ENCODE assay signal across 11 cellular contexts in the genomic region with DNA sequence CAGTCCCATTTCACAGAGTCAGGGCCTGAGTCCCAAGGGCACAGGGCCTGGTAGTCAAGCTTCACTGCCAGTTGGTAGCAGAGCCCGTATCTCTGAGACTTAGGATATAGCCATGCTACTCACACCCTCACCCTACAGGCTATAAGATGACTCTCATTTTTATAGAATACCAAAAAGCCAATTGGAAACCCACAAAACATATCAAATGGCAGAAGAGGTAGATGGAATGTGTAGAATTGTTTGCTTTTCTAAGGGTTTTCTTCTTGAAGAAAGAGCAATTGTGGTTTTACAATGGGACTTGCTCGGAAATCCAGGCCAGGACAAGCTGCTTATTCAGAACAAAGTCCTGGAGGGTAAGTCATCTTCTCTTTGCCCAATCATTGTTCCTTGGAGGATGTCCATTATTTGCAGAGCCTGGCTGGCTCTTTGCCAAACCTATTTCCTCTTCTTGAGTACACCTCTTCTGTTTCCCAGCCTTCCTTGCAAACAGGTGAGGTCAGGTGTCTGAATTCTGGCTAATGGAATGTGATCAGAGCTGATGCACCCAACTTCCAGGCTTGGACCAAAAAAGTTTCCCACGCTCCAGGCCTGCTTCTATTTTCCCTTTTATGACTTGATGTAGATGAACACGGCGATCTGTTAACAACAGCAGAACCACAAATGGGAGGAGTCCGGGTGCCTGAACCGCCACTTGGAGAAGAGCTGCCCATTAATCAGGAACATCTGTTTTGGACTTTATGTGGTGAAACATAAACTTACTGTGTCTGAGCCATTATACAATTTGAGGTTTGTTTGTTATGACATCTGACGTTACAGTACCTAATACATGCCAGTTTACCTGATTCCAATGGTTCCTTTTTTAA. TPM values are rescaled to one million over a fixed set of nuclear protein-coding genes. Genes with fewer than 3 reads are reported as not detected.
DNase-seq lines count a peak whose midpoint lies in the region; ATAC-seq, FAIRE-seq and TF ChIP-seq lines count a peak whose summit lies in the region.
"Had no signal": no experiment of that assay in that cellular context is flagged by ENCODE, and none has a peak within 500 bp of the region (broad histone marks: within the 10 kb centered on the region; RNA-seq: fewer than 3 reads in every experiment).

No MANE protein-coding gene starts in this region.

- H3K79me1 ChIP-seq in mesendoderm (ENCODE audit: low read length) = no peaks in the 10 kb centered on the region

- no peak for TF ChIP-seq CTCF in GM12878 (IDR thresholded peaks at IDR 0.05 in 2 of 3, conservative IDR thresholded peaks at IDR 0.05 in 1 of 3; ENCODE audit: control insufficient read depth in 2 of 3, extremely low read depth in 1 of 3, insufficient read depth in 1 of 3, low read depth in 3 of 3, low read length in 3 of 3)
- TF ChIP-seq CTCF in lung (IDR thresholded peaks at IDR 0.05; ENCODE audit: control extremely low read depth, extremely low read depth) = no peak

- no peak overlapping the region for H3K9ac ChIP-seq in BLaER1
- H3K9ac ChIP-seq in GM12878 (ENCODE audit: control insufficient read depth, insufficient read depth, low read length) = no peak overlapping the region; the same call in 1 of the 2 replicates
- H3K9ac ChIP-seq in mesendoderm (ENCODE audit: low read length) = no peak overlapping the region

- intact Hi-C loops in GM12878 (cut with micrococcal nuclease; ENCODE audit: unreplicated experiment) = loop anchor here (1.0 to 10.0 kb wide), 3 partner anchors 17 to 263 kb away; partner anchors contain the start of gene CCL22

- no peak overlapping the region for H2AK5ac ChIP-seq in mesendoderm (ENCODE audit: low read length)

- H4K20me1 ChIP-seq in BLaER1 (no peaks in the 10 kb centered on the region), GM12878 (ENCODE audit: control insufficient read depth, insufficient read depth) (no peaks in the 10 kb centered on the region)

- H3K27me3 ChIP-seq in BLaER1 (no peaks in the 10 kb centered on the region), GM12878 (replicated peaks in 1 of 2; ENCODE audit: control insufficient read depth in 2 of 2, insufficient read depth in 2 of 2, low read length in 1 of 2) (no peaks in the 10 kb centered on the region), lung (ENCODE audit: control insufficient read depth, insufficient read depth) (no peaks in the 10 kb centered on the region), HAP-1 (ENCODE audit: low read depth) (0 out of 2 replicates have a peak, but pooled peaks cover under 1% of the 10 kb centered on the region), mesendoderm (ENCODE audit: insufficient read depth, low read length, poor library complexity) (no peaks in the 10 kb centered on the region)
- H3K27me3 ChIP-seq: ascending aorta had no signal

- no peak overlapping the region for H4K8ac ChIP-seq in mesendoderm (ENCODE audit: low read depth, low read length)

- H3K36me3 ChIP-seq in BLaER1 (no peaks in the 10 kb centered on the region), GM12878 (ENCODE audit: control insufficient read depth in 2 of 2, insufficient read depth in 2 of 2, low read length in 1 of 2) (no peaks in the 10 kb centered on the region), lung (ENCODE audit: control insufficient read depth in 2 of 2, insufficient read depth in 2 of 2, low read length in 2 of 2) (no peaks in the 10 kb centered on the region), HAP-1 (replicated peaks) (no peaks in the 10 kb centered on the region), mesendoderm (ENCODE audit: control insufficient read depth, insufficient read depth, low read length) (no peaks in the 10 kb centered on the region)
- H3K36me3 ChIP-seq: ascending aorta had no signal

- H3K18ac ChIP-seq in mesendoderm (ENCODE audit: low read length) = no peak overlapping the region

- peaks cover 10% of the 10 kb centered on the region for H3K9me3 ChIP-seq in BLaER1
- H3K9me3 ChIP-seq in GM12878 (replicated peaks; ENCODE audit: control insufficient read depth, insufficient read depth, low read length) = peaks cover 7% of the 10 kb centered on the region; the same call in 1 of the 3 replicates
- peaks cover 0 to 2% of the 10 kb centered on the region in 2 donors for H3K9me3 ChIP-seq in lung (ENCODE audit: control insufficient read depth in 2 of 2, insufficient read depth in 1 of 2, low read length in 1 of 2)
- H3K9me3 ChIP-seq in HAP-1 = no peaks in the 10 kb centered on the region
- H3K9me3 ChIP-seq: ascending aorta had no signal

- H3K23ac ChIP-seq in mesendoderm (ENCODE audit: low read length) = no peak overlapping the region

- no peak overlapping the region for H3K4me3 ChIP-seq in BLaER1
- H3K4me3 ChIP-seq in GM12878 = no peak overlapping the region
- H3K4me3 ChIP-seq in lung = no peak overlapping the region
- H3K4me3 ChIP-seq in HAP-1 = no peak overlapping the region
- no peak overlapping the region for H3K4me3 ChIP-seq in mesendoderm (ENCODE audit: low read length)
- H3K4me3 ChIP-seq: ascending aorta had no signal

- FAIRE-seq in GM12878 (lab: Jason Lieb, UNC) = no peak

- no peak overlapping the region for H3K56ac ChIP-seq in mesendoderm (ENCODE audit: low read length)

- H3K27ac ChIP-seq in BLaER1 (no peak overlapping the region), GM12878 (ENCODE audit: control insufficient read depth, insufficient read depth) (peak overlapping the region; percentile 38), lung (ENCODE audit: low read depth in 1 of 2, low read length in 1 of 2) (peak overlapping the region in 1 of 2 donors; percentile 59), mesendoderm (ENCODE audit: low read depth, low read length) (no peak overlapping the region)
- H3K27ac ChIP-seq: ascending aorta had no signal

- WGBS in GM12878 (ENCODE audit: insufficient coverage, insufficient replicate concordance, low lambda C conversion rate, missing lambda C conversion rate) = 86% methylated on average over 8 of the region's 8 CpGs
- 43 to 44% methylated on average over 8 of the region's 8 CpGs for WGBS in lung, 2 donors
- WGBS in mesendoderm (ENCODE audit: extremely low coverage, insufficient coverage, low lambda C conversion rate) = no CpG with 5 or more reads among the region's 8 CpGs

- H2BK15ac ChIP-seq in mesendoderm (replicated peaks; ENCODE audit: low read depth) = no peak overlapping the region

- no peak overlapping the region for H4K5ac ChIP-seq in mesendoderm (ENCODE audit: low read length)

- no peak overlapping the region for H3K4ac ChIP-seq in mesendoderm (ENCODE audit: low read depth, low read length)

- H3K4me2 ChIP-seq in BLaER1 (peak overlapping the region; percentile 12; the same call in 1 of the 2 replicates), GM12878 (ENCODE audit: control insufficient read depth, insufficient read depth) (peak overlapping the region; percentile 68), mesendoderm (ENCODE audit: low read length) (no peak overlapping the region)

- TF ChIP-seq POLR2A in GM12878 (IDR thresholded peaks at IDR 0.05; ENCODE audit: low read depth, low read length) = no peak

- H3K4me1 ChIP-seq in BLaER1 = peaks cover 28% of the 10 kb centered on the region
- H3K4me1 ChIP-seq in GM12878 (ENCODE audit: control insufficient read depth, insufficient read depth, low read length) = peaks cover 44% of the 10 kb centered on the region
- peaks cover 0 to 3% of the 10 kb centered on the region in 2 donors for H3K4me1 ChIP-seq in lung (ENCODE audit: control insufficient read depth in 2 of 2, insufficient read depth in 2 of 2, low read length in 2 of 2)
- H3K4me1 ChIP-seq in HAP-1 = no peaks in the 10 kb centered on the region
- H3K4me1 ChIP-seq in mesendoderm (ENCODE audit: control insufficient read depth, low read depth, low read length) = no peaks in the 10 kb centered on the region
- H3K4me1 ChIP-seq: ascending aorta had no signal

- DNase-seq in GM12878 (ENCODE audit: low read depth, low spot score) (no peak), lung (ENCODE audit: low spot score) (peak; percentile 82), HAP-1 (ENCODE audit: low spot score in 2 of 2) (no peak), NCI-H2081 treated with DMSO at 0.1 percent for 48 hours (lab: John Stamatoyannopoulos, UW) (no peak), mesendoderm (no peak)
- DNase-seq: naive B cell; stimulated activated CD8-positive, alpha-beta memory T cell treated with anti-CD3 and anti-CD28 coated beads, Interleukin-4, amount 100 ng/mL, for 48 hours had no signal

- peak; percentile 83 for TF ChIP-seq EP300 in Ishikawa (IDR thresholded peaks at IDR 0.05; ENCODE audit: borderline replicate concordance)
- no peak for TF ChIP-seq EP300 in GM12878 (IDR thresholded peaks at IDR 0.05; ENCODE audit: borderline replicate concordance in 1 of 2, control insufficient read depth in 1 of 2, low read depth in 2 of 2, low read length in 2 of 2)

- RAD21 ChIA-PET in GM12878 (lab: Charles Lee; ENCODE audit: unreplicated experiment) = interaction anchor here (0.6 to 6.8 kb wide), 8 partner anchors 8 to 76 kb away, joined by 3 to 62 read pairs (median 4); no protein-coding TSS in a partner anchor

- H2AFZ ChIP-seq in GM12878 (ENCODE audit: control insufficient read depth, low read depth, low read length) = no peak overlapping the region

- no peak overlapping the region for H2BK5ac ChIP-seq in mesendoderm (ENCODE audit: low read length)

- no peak overlapping the region for H2BK120ac ChIP-seq in mesendoderm (ENCODE audit: low read depth, low read length)

- ATAC-seq in GM12878 (peak; percentile 43), lung (ENCODE audit: insufficient read depth, low FRiP score) (peak; percentile 77), HG03565 (IDR thresholded peaks at IDR 0.05; ENCODE audit: unreplicated experiment) (no peak)

- SMC1A ChIA-PET in GM12878 (lab: Charles Lee; ENCODE audit: uncharacterized antibody, unreplicated experiment) = interaction anchor here (1.0 to 5.5 kb wide), 11 partner anchors 11 to 107 kb away, joined by 3 to 70 read pairs (median 5); partner anchors contain the start of genes CCL17 and CCL22

- POLR2A ChIA-PET in GM12878 (lab: Charles Lee) = interaction anchor here (0.5 to 3.4 kb wide), 6 partner anchors 7 to 38 kb away, joined by 3 to 15 read pairs (median 6); no protein-coding TSS in a partner anchor

- BruUV-seq in GM12878 (replicated peaks; lab: Mats Ljungman, UMichigan) = TSS peak; percentile 78

- CTCF ChIA-PET in GM12878 (lab: Yijun Ruan, JAX) = interaction anchor here (1.0 to 10.7 kb wide), 6 partner anchors 10 to 76 kb away, joined by 3 to 95 read pairs (median 4); no protein-coding TSS in a partner anchor

- in situ Hi-C loops in GM12878 (cut with MboI) = no loop called here
- in situ Hi-C loops in HAP-1 (cut with MboI; ENCODE audit: low sequenced_read_pairs) = no loop called here

- H3K79me2 ChIP-seq in GM12878 (ENCODE audit: control insufficient read depth, insufficient read depth, low read length) (no peaks in the 10 kb centered on the region), mesendoderm (ENCODE audit: control insufficient read depth, insufficient read depth, low read length) (no peaks in the 10 kb centered on the region)

- TF ChIP-seq RAD21 in Ishikawa (IDR thresholded peaks at IDR 0.05; ENCODE audit: low read depth) (no peak), GM12878 (IDR thresholded peaks at IDR 0.05; ENCODE audit: insufficient read depth, low read depth, low read length) (0 out of 2 replicates have a peak, but pooled peaks have one; percentile 1)

RNA-seq across cellular contexts. Expression of gene CCL22, which starts 16.9 kb away (rescaled TPM):
- 217 and 243 TPM in 2 replicates for total RNA-seq in GM12878 (2013; cell fraction: nucleolus; rRNA removed)
- total RNA-seq in GM12878 (2014; rRNA removed) (114 and 118 TPM in 2 replicates), GM12878 (2014; rRNA removed; fragmentation: Illumina TruSeq; extraction: Trizol) (132 and 137 TPM in 2 replicates), GM12878 (2021) (704 and 775 TPM in 2 replicates), lung (1 to 10 TPM in 1 of 2 donors, under 1 TPM in 1; 0.43 to 3.1 TPM)
- polyA plus RNA-seq in GM12878 (2011; ENCODE audit: low read depth) = 191 TPM
- polyA plus RNA-seq in GM12878 (2011; rRNA removed) (14.5 and 38.0 TPM in 2 replicates), GM12878 (2014; fragmentation: Illumina TruSeq; extraction: Trizol) (508 and 540 TPM in 2 replicates), GM12878 (2014; fragmentation: Nextera tagmentation; extraction: Ambion mirVana) (100 to 1,000 TPM; 581 to 591 TPM), GM12878 (2014; rRNA removed) (221 and 240 TPM in 2 replicates), GM12878 (2016; fragmentation: Nextera tagmentation; extraction: Ambion mirVana) (100 to 1,000 TPM; 347 to 350 TPM), lung (1 to 10 TPM in 1 of 2 donors, under 1 TPM in 1; 0.65 to 1.8 TPM)
- polyA plus RNA-seq in GM12878 (2011; cell fraction: cytosol; rRNA removed) = 34.6 and 58.9 TPM in 2 replicates
- polyA plus RNA-seq in GM12878 (2011; cell fraction: nucleus; rRNA removed) = 20.6 TPM in 2 replicates
- polyA plus RNA-seq in GM12878 (2012) = 240 and 288 TPM in 2 replicates
- polyA minus RNA-seq in GM12878 (2011; rRNA and poly(A)+ RNA removed) = 35.3 and 36.7 TPM in 2 replicates
- polyA minus RNA-seq in GM12878 (2011; cell fraction: cytosol; rRNA and poly(A)+ RNA removed) = 35.0 and 39.2 TPM in 2 replicates
- polyA minus RNA-seq in GM12878 (2011; cell fraction: nucleus; rRNA and poly(A)+ RNA removed) = 4.6 and 6.1 TPM in 2 replicates
- 0.03 TPM for polyA plus RNA-seq in mesendoderm (2013, experiment 1 of 2)
- polyA plus RNA-seq in mesendoderm (2013, experiment 2 of 2) = 0.01 TPM
- total RNA-seq: ascending aorta had no signal

RNA-seq across cellular contexts. Expression of gene CX3CL1, which starts 30.6 kb away (rescaled TPM):
- total RNA-seq in GM12878 (2013; cell fraction: nucleolus; rRNA removed) = 17.2 and 19.8 TPM in 2 replicates
- 0.68 and 1.1 TPM in 2 replicates for total RNA-seq in GM12878 (2014; rRNA removed)
- 0.31 and 0.41 TPM in 2 replicates for total RNA-seq in GM12878 (2014; rRNA removed; fragmentation: Illumina TruSeq; extraction: Trizol)
- total RNA-seq in GM12878 (2021) = 0.77 and 1.2 TPM in 2 replicates
- 0.16 TPM for polyA plus RNA-seq in GM12878 (2011; ENCODE audit: low read depth)
- 0.59 and 1.2 TPM in 2 replicates for polyA plus RNA-seq in GM12878 (2011; rRNA removed)
- 1.5 and 1.9 TPM in 2 replicates for polyA plus RNA-seq in GM12878 (2011; cell fraction: cytosol; rRNA removed)
- polyA plus RNA-seq in GM12878 (2011; cell fraction: nucleus; rRNA removed) = 2.1 and 2.6 TPM in 2 replicates
- 0.16 and 0.38 TPM in 2 replicates for polyA plus RNA-seq in GM12878 (2012)
- polyA plus RNA-seq in GM12878 (2014; fragmentation: Illumina TruSeq; extraction: Trizol) = 0.48 and 0.60 TPM in 2 replicates
- under 1 TPM; 0.03 to 0.05 TPM for polyA plus RNA-seq in GM12878 (2014; fragmentation: Nextera tagmentation; extraction: Ambion mirVana)
- polyA plus RNA-seq in GM12878 (2014; rRNA removed) = 0.63 and 1.2 TPM in 2 replicates
- polyA plus RNA-seq in GM12878 (2016; fragmentation: Nextera tagmentation; extraction: Ambion mirVana) = under 1 TPM; 0.16 to 0.18 TPM
- 1.4 and 2.1 TPM in 2 replicates for polyA minus RNA-seq in GM12878 (2011; rRNA and poly(A)+ RNA removed)
- polyA minus RNA-seq in GM12878 (2011; cell fraction: cytosol; rRNA and poly(A)+ RNA removed) = 0.40 and 0.94 TPM in 2 replicates
- polyA minus RNA-seq in GM12878 (2011; cell fraction: nucleus; rRNA and poly(A)+ RNA removed) = 0.60 and 0.77 TPM in 2 replicates
- 10 to 100 TPM; 22.8 to 38.6 TPM for total RNA-seq in lung
- 10 to 100 TPM; 24.9 to 58.6 TPM for polyA plus RNA-seq in lung
- polyA plus RNA-seq in mesendoderm (2013, experiment 1 of 2) = 0.80 TPM
- 0.69 TPM for polyA plus RNA-seq in mesendoderm (2013, experiment 2 of 2)

RNA-seq across cellular contexts. Expression of gene PLLP, which starts 57.2 kb away (rescaled TPM):
- total RNA-seq in GM12878 (2013; cell fraction: nucleolus; rRNA removed) = 1.3 and 1.8 TPM in 2 replicates
- 0.65 and 0.79 TPM in 2 replicates for total RNA-seq in GM12878 (2014; rRNA removed)
- total RNA-seq in GM12878 (2014; rRNA removed; fragmentation: Illumina TruSeq; extraction: Trizol) = 0.27 and 0.28 TPM in 2 replicates
- total RNA-seq in GM12878 (2021) = 0.77 and 1.3 TPM in 2 replicates
- 0.75 TPM for polyA plus RNA-seq in GM12878 (2011; ENCODE audit: low read depth)
- polyA plus RNA-seq in GM12878 (2011; rRNA removed) = 4.5 and 5.8 TPM in 2 replicates
- 7.2 and 8.2 TPM in 2 replicates for polyA plus RNA-seq in GM12878 (2011; cell fraction: cytosol; rRNA removed)
- 2.8 and 4.8 TPM in 2 replicates for polyA plus RNA-seq in GM12878 (2011; cell fraction: nucleus; rRNA removed)
- polyA plus RNA-seq in GM12878 (2012) = 1.2 and 1.4 TPM in 2 replicates
- 0.44 and 0.54 TPM in 2 replicates for polyA plus RNA-seq in GM12878 (2014; fragmentation: Illumina TruSeq; extraction: Trizol)
- polyA plus RNA-seq in GM12878 (2014; fragmentation: Nextera tagmentation; extraction: Ambion mirVana) = under 1 TPM; 0.23 to 0.49 TPM
- 1.2 TPM in 2 replicates for polyA plus RNA-seq in GM12878 (2014; rRNA removed)
- polyA plus RNA-seq in GM12878 (2016; fragmentation: Nextera tagmentation; extraction: Ambion mirVana) = under 1 TPM; 0.21 to 0.88 TPM
- 2.9 and 3.6 TPM in 2 replicates for polyA minus RNA-seq in GM12878 (2011; rRNA and poly(A)+ RNA removed)
- 0.94 and 1.6 TPM in 2 replicates for polyA minus RNA-seq in GM12878 (2011; cell fraction: cytosol; rRNA and poly(A)+ RNA removed)
- polyA minus RNA-seq in GM12878 (2011; cell fraction: nucleus; rRNA and poly(A)+ RNA removed) = 1.1 and 1.6 TPM in 2 replicates
- 10 to 100 TPM; 23.8 to 63.7 TPM for total RNA-seq in lung
- 10 to 100 TPM; 59.6 to 98.7 TPM for polyA plus RNA-seq in lung
- polyA plus RNA-seq in mesendoderm (2013, experiment 1 of 2) = 0.97 TPM
- polyA plus RNA-seq in mesendoderm (2013, experiment 2 of 2) = 0.91 TPM

Comparison
In these comparisons a context has a peak if more than half of its experiments do, and no peak if none do; other contexts are left out.
1. RNA of gene CCL22, which starts 16.9 kb away (total RNA-seq): 114 to 775 TPM in GM12878; 0.43 to 3.1 TPM in lung; every median in the first group is over 10 times any median in the second.
2. RNA of gene PLLP, which starts 57.2 kb away (total RNA-seq): 23.8 to 63.7 TPM in lung; 0.27 to 1.8 TPM in GM12878; every median in the first group is over 4 times any median in the second.